Comparison of ENCODE assay signal across 1 cellular context in the genomic region with DNA sequence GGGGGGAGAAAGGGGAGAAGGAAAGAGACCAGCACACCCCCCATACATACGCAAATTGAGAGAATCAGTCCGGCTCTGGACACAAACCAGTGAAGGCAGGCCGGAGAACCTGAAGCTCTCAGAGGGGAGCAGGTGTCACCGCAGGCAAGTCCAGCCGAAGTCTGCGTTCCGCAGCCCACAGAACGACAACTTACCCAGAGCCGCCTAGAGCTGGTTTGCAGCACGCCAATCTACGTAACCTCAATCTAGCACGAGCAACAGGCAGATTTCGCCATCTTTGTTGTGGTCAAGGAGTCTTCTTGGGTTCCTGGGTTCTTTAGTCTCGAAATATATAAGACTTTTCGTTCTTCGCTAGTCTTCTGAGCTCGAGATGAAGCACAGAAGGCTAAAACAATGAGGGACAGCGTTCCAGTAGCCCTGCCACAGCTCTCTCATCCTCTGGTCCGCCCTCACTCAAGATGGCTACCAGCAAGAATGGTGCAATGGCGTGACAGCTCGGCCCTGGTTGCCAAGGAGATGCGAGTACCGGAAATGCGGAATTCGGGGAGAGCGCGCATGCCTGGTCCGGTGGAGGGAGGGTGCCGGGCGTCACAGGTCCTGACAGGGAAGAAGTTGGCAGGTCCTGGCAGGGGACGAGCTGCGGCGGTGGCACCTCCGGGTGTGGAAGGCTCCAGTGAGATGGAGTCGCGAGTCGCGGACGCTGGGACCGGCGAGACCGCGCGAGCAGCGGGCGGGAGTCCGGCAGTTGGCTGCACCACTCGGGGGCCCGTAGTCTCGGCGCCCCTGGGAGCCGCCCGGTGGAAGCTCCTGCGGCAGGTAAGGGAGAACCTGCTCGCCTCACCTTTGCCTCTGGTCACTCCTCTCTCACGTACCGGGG.
A peak's percentile ranks its signal among the peaks of the same experiment; 100 is the strongest.
TF ChIP-seq lines count a peak whose summit lies in the region.

A gene (plus strand): TSS at position 618 of the 877 bp plus-strand sequence.
A gene (minus strand): TSS at position 165 of the 877 bp plus-strand sequence. CDS start 15,152 bp downstream, outside the sequence.

TF ChIP-seq in HepG2, 621 proteins besides CTCF, POLR2A, EP300 and RAD21 (continued from another document and continues in another):
- TF ChIP-seq, protein P1, sequence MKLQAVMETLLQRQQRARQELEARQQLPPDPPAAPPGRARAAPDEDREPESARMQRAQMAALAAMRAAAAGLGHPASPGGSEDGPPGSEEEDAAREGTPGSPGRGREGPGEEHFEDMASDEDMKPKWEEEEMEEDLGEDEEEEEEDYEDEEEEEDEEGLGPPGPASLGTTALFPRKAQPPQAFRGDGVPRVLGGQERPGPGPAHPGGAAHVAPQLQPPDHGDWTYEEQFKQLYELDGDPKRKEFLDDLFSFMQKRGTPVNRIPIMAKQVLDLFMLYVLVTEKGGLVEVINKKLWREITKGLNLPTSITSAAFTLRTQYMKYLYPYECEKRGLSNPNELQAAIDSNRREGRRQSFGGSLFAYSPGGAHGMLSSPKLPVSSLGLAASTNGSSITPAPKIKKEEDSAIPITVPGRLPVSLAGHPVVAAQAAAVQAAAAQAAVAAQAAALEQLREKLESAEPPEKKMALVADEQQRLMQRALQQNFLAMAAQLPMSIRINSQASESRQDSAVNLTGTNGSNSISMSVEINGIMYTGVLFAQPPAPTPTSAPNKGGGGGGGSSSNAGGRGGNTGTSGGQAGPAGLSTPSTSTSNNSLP (IDR thresholded peaks at IDR 0.05; ENCODE audit: low read depth, low read length): no peak; the same call in 1 of the 2 replicates
- TF ChIP-seq SP1 (IDR thresholded peaks at IDR 0.05): no peak
- 0 out of 2 replicates have a peak, but pooled peaks have one; percentile 27 for TF ChIP-seq SP1 (CRISPR knock-in tag; IDR thresholded peaks at IDR 0.05)
- TF ChIP-seq RNF2 (conservative IDR thresholded peaks at IDR 0.05; ENCODE audit: low read depth): no peak
- peak; percentile 97 for TF ChIP-seq TAF15 (IDR thresholded peaks at IDR 0.05; ENCODE audit: low read depth, low read length, poor library complexity, severe bottlenecking)
- TF ChIP-seq TBX3 (IDR thresholded peaks at IDR 0.05; ENCODE audit: borderline replicate concordance): no peak; the same call in none of the 2 replicates
- 0 out of 2 replicates have a peak, but pooled peaks have one; percentile 32 for TF ChIP-seq ZNF572 (CRISPR knock-in tag; IDR thresholded peaks at IDR 0.05)
- no peak; the same call in none of the 2 replicates for TF ChIP-seq GATAD1 (CRISPR knock-in tag; IDR thresholded peaks at IDR 0.05)
- TF ChIP-seq RARA (CRISPR knock-in tag; IDR thresholded peaks at IDR 0.05): peak; percentile 7
- TF ChIP-seq IRF2 (CRISPR knock-in tag; IDR thresholded peaks at IDR 0.05): peak; percentile 90
- no peak for TF ChIP-seq ZNF790 (CRISPR knock-in tag; IDR thresholded peaks at IDR 0.05; ENCODE audit: borderline replicate concordance)
- TF ChIP-seq, protein P2, sequence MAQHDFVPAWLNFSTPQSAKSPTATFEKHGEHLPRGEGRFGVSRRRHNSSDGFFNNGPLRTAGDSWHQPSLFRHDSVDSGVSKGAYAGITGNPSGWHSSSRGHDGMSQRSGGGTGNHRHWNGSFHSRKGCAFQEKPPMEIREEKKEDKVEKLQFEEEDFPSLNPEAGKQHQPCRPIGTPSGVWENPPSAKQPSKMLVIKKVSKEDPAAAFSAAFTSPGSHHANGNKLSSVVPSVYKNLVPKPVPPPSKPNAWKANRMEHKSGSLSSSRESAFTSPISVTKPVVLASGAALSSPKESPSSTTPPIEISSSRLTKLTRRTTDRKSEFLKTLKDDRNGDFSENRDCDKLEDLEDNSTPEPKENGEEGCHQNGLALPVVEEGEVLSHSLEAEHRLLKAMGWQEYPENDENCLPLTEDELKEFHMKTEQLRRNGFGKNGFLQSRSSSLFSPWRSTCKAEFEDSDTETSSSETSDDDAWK (CRISPR knock-in tag; IDR thresholded peaks at IDR 0.05): no peak
- peak; percentile 90; the same call in 1 of the 2 replicates for TF ChIP-seq ZNF674 (CRISPR knock-in tag; IDR thresholded peaks at IDR 0.05; ENCODE audit: low read depth)
- TF ChIP-seq, protein P3, sequence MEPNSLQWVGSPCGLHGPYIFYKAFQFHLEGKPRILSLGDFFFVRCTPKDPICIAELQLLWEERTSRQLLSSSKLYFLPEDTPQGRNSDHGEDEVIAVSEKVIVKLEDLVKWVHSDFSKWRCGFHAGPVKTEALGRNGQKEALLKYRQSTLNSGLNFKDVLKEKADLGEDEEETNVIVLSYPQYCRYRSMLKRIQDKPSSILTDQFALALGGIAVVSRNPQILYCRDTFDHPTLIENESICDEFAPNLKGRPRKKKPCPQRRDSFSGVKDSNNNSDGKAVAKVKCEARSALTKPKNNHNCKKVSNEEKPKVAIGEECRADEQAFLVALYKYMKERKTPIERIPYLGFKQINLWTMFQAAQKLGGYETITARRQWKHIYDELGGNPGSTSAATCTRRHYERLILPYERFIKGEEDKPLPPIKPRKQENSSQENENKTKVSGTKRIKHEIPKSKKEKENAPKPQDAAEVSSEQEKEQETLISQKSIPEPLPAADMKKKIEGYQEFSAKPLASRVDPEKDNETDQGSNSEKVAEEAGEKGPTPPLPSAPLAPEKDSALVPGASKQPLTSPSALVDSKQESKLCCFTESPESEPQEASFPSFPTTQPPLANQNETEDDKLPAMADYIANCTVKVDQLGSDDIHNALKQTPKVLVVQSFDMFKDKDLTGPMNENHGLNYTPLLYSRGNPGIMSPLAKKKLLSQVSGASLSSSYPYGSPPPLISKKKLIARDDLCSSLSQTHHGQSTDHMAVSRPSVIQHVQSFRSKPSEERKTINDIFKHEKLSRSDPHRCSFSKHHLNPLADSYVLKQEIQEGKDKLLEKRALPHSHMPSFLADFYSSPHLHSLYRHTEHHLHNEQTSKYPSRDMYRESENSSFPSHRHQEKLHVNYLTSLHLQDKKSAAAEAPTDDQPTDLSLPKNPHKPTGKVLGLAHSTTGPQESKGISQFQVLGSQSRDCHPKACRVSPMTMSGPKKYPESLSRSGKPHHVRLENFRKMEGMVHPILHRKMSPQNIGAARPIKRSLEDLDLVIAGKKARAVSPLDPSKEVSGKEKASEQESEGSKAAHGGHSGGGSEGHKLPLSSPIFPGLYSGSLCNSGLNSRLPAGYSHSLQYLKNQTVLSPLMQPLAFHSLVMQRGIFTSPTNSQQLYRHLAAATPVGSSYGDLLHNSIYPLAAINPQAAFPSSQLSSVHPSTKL (CRISPR knock-in tag; IDR thresholded peaks at IDR 0.05): peak; percentile 40; the same call in 1 of the 2 replicates
- TF ChIP-seq CCDC6 (CRISPR knock-in tag; IDR thresholded peaks at IDR 0.05): peak; percentile 96
- peak; percentile 41; the same call in 1 of the 2 replicates for TF ChIP-seq ZNF138 (CRISPR knock-in tag; IDR thresholded peaks at IDR 0.05; ENCODE audit: low read depth)
- TF ChIP-seq, protein P4, sequence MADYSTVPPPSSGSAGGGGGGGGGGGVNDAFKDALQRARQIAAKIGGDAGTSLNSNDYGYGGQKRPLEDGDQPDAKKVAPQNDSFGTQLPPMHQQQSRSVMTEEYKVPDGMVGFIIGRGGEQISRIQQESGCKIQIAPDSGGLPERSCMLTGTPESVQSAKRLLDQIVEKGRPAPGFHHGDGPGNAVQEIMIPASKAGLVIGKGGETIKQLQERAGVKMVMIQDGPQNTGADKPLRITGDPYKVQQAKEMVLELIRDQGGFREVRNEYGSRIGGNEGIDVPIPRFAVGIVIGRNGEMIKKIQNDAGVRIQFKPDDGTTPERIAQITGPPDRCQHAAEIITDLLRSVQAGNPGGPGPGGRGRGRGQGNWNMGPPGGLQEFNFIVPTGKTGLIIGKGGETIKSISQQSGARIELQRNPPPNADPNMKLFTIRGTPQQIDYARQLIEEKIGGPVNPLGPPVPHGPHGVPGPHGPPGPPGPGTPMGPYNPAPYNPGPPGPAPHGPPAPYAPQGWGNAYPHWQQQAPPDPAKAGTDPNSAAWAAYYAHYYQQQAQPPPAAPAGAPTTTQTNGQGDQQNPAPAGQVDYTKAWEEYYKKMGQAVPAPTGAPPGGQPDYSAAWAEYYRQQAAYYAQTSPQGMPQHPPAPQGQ (CRISPR knock-in tag; IDR thresholded peaks at IDR 0.05; ENCODE audit: borderline replicate concordance): no peak
- peak; percentile 70; the same call in 1 of the 2 replicates for TF ChIP-seq ZNF256 (CRISPR knock-in tag; conservative IDR thresholded peaks at IDR 0.05)
- TF ChIP-seq, protein P5, sequence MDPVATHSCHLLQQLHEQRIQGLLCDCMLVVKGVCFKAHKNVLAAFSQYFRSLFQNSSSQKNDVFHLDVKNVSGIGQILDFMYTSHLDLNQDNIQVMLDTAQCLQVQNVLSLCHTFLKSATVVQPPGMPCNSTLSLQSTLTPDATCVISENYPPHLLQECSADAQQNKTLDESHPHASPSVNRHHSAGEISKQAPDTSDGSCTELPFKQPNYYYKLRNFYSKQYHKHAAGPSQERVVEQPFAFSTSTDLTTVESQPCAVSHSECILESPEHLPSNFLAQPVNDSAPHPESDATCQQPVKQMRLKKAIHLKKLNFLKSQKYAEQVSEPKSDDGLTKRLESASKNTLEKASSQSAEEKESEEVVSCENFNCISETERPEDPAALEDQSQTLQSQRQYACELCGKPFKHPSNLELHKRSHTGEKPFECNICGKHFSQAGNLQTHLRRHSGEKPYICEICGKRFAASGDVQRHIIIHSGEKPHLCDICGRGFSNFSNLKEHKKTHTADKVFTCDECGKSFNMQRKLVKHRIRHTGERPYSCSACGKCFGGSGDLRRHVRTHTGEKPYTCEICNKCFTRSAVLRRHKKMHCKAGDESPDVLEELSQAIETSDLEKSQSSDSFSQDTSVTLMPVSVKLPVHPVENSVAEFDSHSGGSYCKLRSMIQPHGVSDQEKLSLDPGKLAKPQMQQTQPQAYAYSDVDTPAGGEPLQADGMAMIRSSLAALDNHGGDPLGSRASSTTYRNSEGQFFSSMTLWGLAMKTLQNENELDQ (CRISPR knock-in tag; IDR thresholded peaks at IDR 0.05; ENCODE audit: borderline replicate concordance): no peak; the same call in 1 of the 2 replicates
- TF ChIP-seq, protein P6, sequence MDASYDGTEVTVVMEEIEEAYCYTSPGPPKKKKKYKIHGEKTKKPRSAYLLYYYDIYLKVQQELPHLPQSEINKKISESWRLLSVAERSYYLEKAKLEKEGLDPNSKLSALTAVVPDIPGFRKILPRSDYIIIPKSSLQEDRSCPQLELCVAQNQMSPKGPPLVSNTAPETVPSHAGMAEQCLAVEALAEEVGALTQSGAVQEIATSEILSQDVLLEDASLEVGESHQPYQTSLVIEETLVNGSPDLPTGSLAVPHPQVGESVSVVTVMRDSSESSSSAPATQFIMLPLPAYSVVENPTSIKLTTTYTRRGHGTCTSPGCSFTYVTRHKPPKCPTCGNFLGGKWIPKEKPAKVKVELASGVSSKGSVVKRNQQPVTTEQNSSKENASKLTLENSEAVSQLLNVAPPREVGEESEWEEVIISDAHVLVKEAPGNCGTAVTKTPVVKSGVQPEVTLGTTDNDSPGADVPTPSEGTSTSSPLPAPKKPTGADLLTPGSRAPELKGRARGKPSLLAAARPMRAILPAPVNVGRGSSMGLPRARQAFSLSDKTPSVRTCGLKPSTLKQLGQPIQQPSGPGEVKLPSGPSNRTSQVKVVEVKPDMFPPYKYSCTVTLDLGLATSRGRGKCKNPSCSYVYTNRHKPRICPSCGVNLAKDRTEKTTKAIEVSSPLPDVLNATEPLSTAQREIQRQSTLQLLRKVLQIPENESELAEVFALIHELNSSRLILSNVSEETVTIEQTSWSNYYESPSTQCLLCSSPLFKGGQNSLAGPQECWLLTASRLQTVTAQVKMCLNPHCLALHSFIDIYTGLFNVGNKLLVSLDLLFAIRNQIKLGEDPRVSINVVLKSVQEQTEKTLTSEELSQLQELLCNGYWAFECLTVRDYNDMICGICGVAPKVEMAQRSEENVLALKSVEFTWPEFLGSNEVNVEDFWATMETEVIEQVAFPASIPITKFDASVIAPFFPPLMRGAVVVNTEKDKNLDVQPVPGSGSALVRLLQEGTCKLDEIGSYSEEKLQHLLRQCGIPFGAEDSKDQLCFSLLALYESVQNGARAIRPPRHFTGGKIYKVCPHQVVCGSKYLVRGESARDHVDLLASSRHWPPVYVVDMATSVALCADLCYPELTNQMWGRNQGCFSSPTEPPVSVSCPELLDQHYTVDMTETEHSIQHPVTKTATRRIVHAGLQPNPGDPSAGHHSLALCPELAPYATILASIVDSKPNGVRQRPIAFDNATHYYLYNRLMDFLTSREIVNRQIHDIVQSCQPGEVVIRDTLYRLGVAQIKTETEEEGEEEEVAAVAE (CRISPR knock-in tag; IDR thresholded peaks at IDR 0.05; ENCODE audit: borderline replicate concordance): peak; percentile 83
- TF ChIP-seq ATM (IDR thresholded peaks at IDR 0.05; ENCODE audit: borderline replicate concordance): no peak
- TF ChIP-seq, protein P7, sequence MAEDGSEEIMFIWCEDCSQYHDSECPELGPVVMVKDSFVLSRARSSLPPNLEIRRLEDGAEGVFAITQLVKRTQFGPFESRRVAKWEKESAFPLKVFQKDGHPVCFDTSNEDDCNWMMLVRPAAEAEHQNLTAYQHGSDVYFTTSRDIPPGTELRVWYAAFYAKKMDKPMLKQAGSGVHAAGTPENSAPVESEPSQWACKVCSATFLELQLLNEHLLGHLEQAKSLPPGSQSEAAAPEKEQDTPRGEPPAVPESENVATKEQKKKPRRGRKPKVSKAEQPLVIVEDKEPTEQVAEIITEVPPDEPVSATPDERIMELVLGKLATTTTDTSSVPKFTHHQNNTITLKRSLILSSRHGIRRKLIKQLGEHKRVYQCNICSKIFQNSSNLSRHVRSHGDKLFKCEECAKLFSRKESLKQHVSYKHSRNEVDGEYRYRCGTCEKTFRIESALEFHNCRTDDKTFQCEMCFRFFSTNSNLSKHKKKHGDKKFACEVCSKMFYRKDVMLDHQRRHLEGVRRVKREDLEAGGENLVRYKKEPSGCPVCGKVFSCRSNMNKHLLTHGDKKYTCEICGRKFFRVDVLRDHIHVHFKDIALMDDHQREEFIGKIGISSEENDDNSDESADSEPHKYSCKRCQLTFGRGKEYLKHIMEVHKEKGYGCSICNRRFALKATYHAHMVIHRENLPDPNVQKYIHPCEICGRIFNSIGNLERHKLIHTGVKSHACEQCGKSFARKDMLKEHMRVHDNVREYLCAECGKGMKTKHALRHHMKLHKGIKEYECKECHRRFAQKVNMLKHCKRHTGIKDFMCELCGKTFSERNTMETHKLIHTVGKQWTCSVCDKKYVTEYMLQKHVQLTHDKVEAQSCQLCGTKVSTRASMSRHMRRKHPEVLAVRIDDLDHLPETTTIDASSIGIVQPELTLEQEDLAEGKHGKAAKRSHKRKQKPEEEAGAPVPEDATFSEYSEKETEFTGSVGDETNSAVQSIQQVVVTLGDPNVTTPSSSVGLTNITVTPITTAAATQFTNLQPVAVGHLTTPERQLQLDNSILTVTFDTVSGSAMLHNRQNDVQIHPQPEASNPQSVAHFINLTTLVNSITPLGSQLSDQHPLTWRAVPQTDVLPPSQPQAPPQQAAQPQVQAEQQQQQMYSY (CRISPR knock-in tag; IDR thresholded peaks at IDR 0.05): no peak
- TF ChIP-seq, protein P8, sequence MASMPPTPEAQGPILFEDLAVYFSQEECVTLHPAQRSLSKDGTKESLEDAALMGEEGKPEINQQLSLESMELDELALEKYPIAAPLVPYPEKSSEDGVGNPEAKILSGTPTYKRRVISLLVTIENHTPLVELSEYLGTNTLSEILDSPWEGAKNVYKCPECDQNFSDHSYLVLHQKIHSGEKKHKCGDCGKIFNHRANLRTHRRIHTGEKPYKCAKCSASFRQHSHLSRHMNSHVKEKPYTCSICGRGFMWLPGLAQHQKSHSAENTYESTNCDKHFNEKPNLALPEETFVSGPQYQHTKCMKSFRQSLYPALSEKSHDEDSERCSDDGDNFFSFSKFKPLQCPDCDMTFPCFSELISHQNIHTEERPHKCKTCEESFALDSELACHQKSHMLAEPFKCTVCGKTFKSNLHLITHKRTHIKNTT (CRISPR knock-in tag; IDR thresholded peaks at IDR 0.05): no peak
- TF ChIP-seq NFE2L1 (CRISPR knock-in tag; IDR thresholded peaks at IDR 0.05; ENCODE audit: borderline replicate concordance): no peak
- no peak for TF ChIP-seq GTF2F1 (IDR thresholded peaks at IDR 0.05; ENCODE audit: low read length)
